ENCODE assay signal across 35 cellular contexts in genomic region chr4:134345249-134345648, GRCh38.
"Had no signal": no experiment of that assay in that cellular context is flagged by ENCODE, and none has a peak within 500 bp of the region (broad histone marks: within the 10 kb centered on the region; RNA-seq: fewer than 3 reads in every experiment).

No MANE protein-coding gene starts in this region.

- H3K9me3 ChIP-seq: adrenal gland, ascending aorta, esophagus muscularis mucosa, gastroesophageal sphincter, heart right ventricle had no signal

- H3K27ac Mint-ChIP-seq: activated B cell treated with CpG ODN at 0.5 μM for 24 hours; activated CD8-positive, alpha-beta memory T cell treated with anti-CD3 and anti-CD28 coated beads, Interleukin-2, amount 10 ng/mL, durations not matched to agents 7 days and 5 days; activated CD8-positive, alpha-beta T cell treated with anti-CD3 and anti-CD28 coated beads, Interleukin-2, amount 10 ng/mL, durations not matched to agents 7 days and 5 days; activated naive CD4-positive, alpha-beta T cell treated with anti-CD3 and anti-CD28 coated beads for 36 hours; activated naive CD4-positive, alpha-beta T cell treated with anti-CD3 and anti-CD28 coated beads, Interleukin-2, amount 50 U/mL, for 24 hours; activated naive CD8-positive, alpha-beta T cell treated with anti-CD3 and anti-CD28 coated beads for 36 hours; activated naive CD8-positive, alpha-beta T cell treated with anti-CD3 and anti-CD28 coated beads, Interleukin-2, amount 50 U/mL, for 24 hours; activated T-helper 1 cell treated with anti-CD3 and anti-CD28 coated beads, Interleukin-12 subunit alpha, Interleukin-12 subunit beta, Interleukin-2, Interleukin-4 antibody, amounts not matched to agents 30 ng/mL and 10 ng/mL and 1 ng/mL, durations not matched to agents 14 hours and 24 hours and 36 hours; activated T-helper 2 cell treated with anti-CD3 and anti-CD28 coated beads, Interferon-gamma antibody, Interleukin-2, Interleukin-4, amounts not matched to agents 10 μg/mL and 5 μg/mL and 100 μg/mL, durations not matched to agents 14 hours and 24 hours and 36 hours; brain; dendritic cell treated with granulocyte-macrophage colony-stimulating factor and Interleukin-4, amounts not matched to agents 40 ng/mL and 50 ng/mL, for 4 days; endodermal cell; T-helper 17 cell; T-helper 2 cell treated with Interferon-gamma antibody and Interleukin-4, amounts not matched to agents 5 μg/mL and 100 μg/mL, for 36 hours had no signal

- H3K27ac ChIP-seq: adrenal gland, ascending aorta, coronary artery, dorsolateral prefrontal cortex, esophagus muscularis mucosa, gastroesophageal sphincter, heart right ventricle, WERI-Rb-1 had no signal

- H3K27me3 ChIP-seq: adrenal gland, ascending aorta, dorsolateral prefrontal cortex, esophagus muscularis mucosa, gastroesophageal sphincter, heart right ventricle had no signal

- DNase-seq: activated B cell treated with CpG ODN at 0.5 μM for 24 hours; activated CD4-positive, alpha-beta T cell treated with anti-CD3 and anti-CD28 coated beads for 48 hours; activated CD4-positive, alpha-beta T cell treated with anti-CD3 and anti-CD28 coated beads, Interleukin-2, amount 50 U/mL, for 1 hour; activated CD4-positive, alpha-beta T cell treated with anti-CD3 and anti-CD28 coated beads, Interleukin-2, amount 50 U/mL, for 48 hours; activated CD8-positive, alpha-beta memory T cell treated with anti-CD3 and anti-CD28 coated beads, Interleukin-2, amount 10 ng/mL, durations not matched to agents 7 days and 5 days; activated CD8-positive, alpha-beta memory T cell treated with anti-CD3 and anti-CD28 coated beads, Interleukin-2, amount 50 U/mL, for 4 hours; activated CD8-positive, alpha-beta T cell treated with anti-CD3 and anti-CD28 coated beads, Interleukin-2, amount 10 ng/mL, durations not matched to agents 7 days and 5 days; activated effector memory CD4-positive, alpha-beta T cell treated with anti-CD3 and anti-CD28 coated beads, Interleukin-2, amount 50 U/mL, for 16 hours; activated naive CD4-positive, alpha-beta T cell treated with anti-CD3 and anti-CD28 coated beads for 36 hours; activated naive CD8-positive, alpha-beta T cell treated with anti-CD3 and anti-CD28 coated beads for 36 hours; activated naive CD8-positive, alpha-beta T cell treated with anti-CD3 and anti-CD28 coated beads, Interleukin-2, amount 50 U/mL, for 24 hours; activated T-cell treated with anti-CD3 and anti-CD28 coated beads, Interleukin-2, amount 50 U/mL, for 1 hour; activated T-cell treated with anti-CD3 and anti-CD28 coated beads, Interleukin-2, amount 50 U/mL, for 48 hours; adrenal gland; dorsolateral prefrontal cortex; effector memory CD4-positive, alpha-beta T cell; endodermal cell; erythroblast; foreskin melanocyte; heart right ventricle; T-helper 1 cell; T-helper 17 cell; T1000; WERI-Rb-1 had no signal

- H3K4me1 Mint-ChIP-seq: activated B cell treated with CpG ODN at 0.5 μM for 24 hours; activated CD8-positive, alpha-beta memory T cell treated with anti-CD3 and anti-CD28 coated beads, Interleukin-2, amount 10 ng/mL, durations not matched to agents 7 days and 5 days; activated naive CD4-positive, alpha-beta T cell treated with anti-CD3 and anti-CD28 coated beads, Interleukin-2, amount 50 U/mL, for 24 hours; activated naive CD8-positive, alpha-beta T cell treated with anti-CD3 and anti-CD28 coated beads for 36 hours; activated naive CD8-positive, alpha-beta T cell treated with anti-CD3 and anti-CD28 coated beads, Interleukin-2, amount 50 U/mL, for 24 hours; brain; central memory CD8-positive, alpha-beta T cell; endodermal cell; T-helper 17 cell had no signal

- H3K4me3 ChIP-seq: adrenal gland, ascending aorta, coronary artery, dorsolateral prefrontal cortex, esophagus muscularis mucosa, gastroesophageal sphincter, heart right ventricle had no signal

- H3K4me1 ChIP-seq: adrenal gland, ascending aorta, esophagus muscularis mucosa, gastroesophageal sphincter, heart right ventricle had no signal

- H3K36me3 Mint-ChIP-seq: activated CD8-positive, alpha-beta memory T cell treated with anti-CD3 and anti-CD28 coated beads, Interleukin-2, amount 10 ng/mL, durations not matched to agents 7 days and 5 days; activated naive CD4-positive, alpha-beta T cell treated with anti-CD3 and anti-CD28 coated beads, Interleukin-2, amount 50 U/mL, for 24 hours; activated naive CD8-positive, alpha-beta T cell treated with anti-CD3 and anti-CD28 coated beads for 36 hours; brain had no signal

- H3K9me3 Mint-ChIP-seq: activated B cell treated with CpG ODN at 0.5 μM for 24 hours; activated naive CD8-positive, alpha-beta T cell treated with anti-CD3 and anti-CD28 coated beads for 36 hours; brain; dendritic cell treated with granulocyte-macrophage colony-stimulating factor and Interleukin-4, amounts not matched to agents 40 ng/mL and 50 ng/mL, for 4 days; endodermal cell had no signal

- H3K27me3 Mint-ChIP-seq: activated B cell treated with CpG ODN at 0.5 μM for 24 hours; activated CD8-positive, alpha-beta memory T cell treated with anti-CD3 and anti-CD28 coated beads, Interleukin-2, amount 10 ng/mL, durations not matched to agents 7 days and 5 days; activated naive CD4-positive, alpha-beta T cell treated with anti-CD3 and anti-CD28 coated beads, Interleukin-2, amount 50 U/mL, for 24 hours; activated naive CD8-positive, alpha-beta T cell treated with anti-CD3 and anti-CD28 coated beads for 36 hours; activated naive CD8-positive, alpha-beta T cell treated with anti-CD3 and anti-CD28 coated beads, Interleukin-2, amount 50 U/mL, for 24 hours; brain; central memory CD8-positive, alpha-beta T cell; dendritic cell treated with granulocyte-macrophage colony-stimulating factor and Interleukin-4, amounts not matched to agents 40 ng/mL and 50 ng/mL, for 4 days; T-helper 17 cell had no signal

- H3K36me3 ChIP-seq: adrenal gland, ascending aorta, esophagus muscularis mucosa, gastroesophageal sphincter, heart right ventricle, WERI-Rb-1 had no signal

- H3K4me3 Mint-ChIP-seq: activated B cell treated with CpG ODN at 0.5 μM for 24 hours; activated CD8-positive, alpha-beta memory T cell treated with anti-CD3 and anti-CD28 coated beads, Interleukin-2, amount 10 ng/mL, durations not matched to agents 7 days and 5 days; activated CD8-positive, alpha-beta T cell treated with anti-CD3 and anti-CD28 coated beads, Interleukin-2, amount 10 ng/mL, durations not matched to agents 7 days and 5 days; activated naive CD4-positive, alpha-beta T cell treated with anti-CD3 and anti-CD28 coated beads for 36 hours; activated naive CD4-positive, alpha-beta T cell treated with anti-CD3 and anti-CD28 coated beads, Interleukin-2, amount 50 U/mL, for 24 hours; activated naive CD8-positive, alpha-beta T cell treated with anti-CD3 and anti-CD28 coated beads for 36 hours; activated naive CD8-positive, alpha-beta T cell treated with anti-CD3 and anti-CD28 coated beads, Interleukin-2, amount 50 U/mL, for 24 hours; activated T-helper 1 cell treated with anti-CD3 and anti-CD28 coated beads, Interleukin-12 subunit alpha, Interleukin-12 subunit beta, Interleukin-2, Interleukin-4 antibody, amounts not matched to agents 30 ng/mL and 10 ng/mL and 1 ng/mL, durations not matched to agents 14 hours and 24 hours and 36 hours; brain; central memory CD8-positive, alpha-beta T cell; dendritic cell treated with granulocyte-macrophage colony-stimulating factor and Interleukin-4, amounts not matched to agents 40 ng/mL and 50 ng/mL, for 4 days; endodermal cell; T-helper 17 cell; T-helper 2 cell treated with Interferon-gamma antibody and Interleukin-4, amounts not matched to agents 5 μg/mL and 100 μg/mL, for 36 hours had no signal
